In genomic region chr6:130293800-130294199, GRCh38 we compare ENCODE assay signal across 8 cellular contexts.
DNase-seq lines count a peak whose midpoint lies in the region; ATAC-seq lines count a peak whose summit lies in the region.
"Had no signal": no experiment of that assay in that cellular context is flagged by ENCODE, and none has a peak within 500 bp of the region (broad histone marks: within the 10 kb centered on the region; RNA-seq: fewer than 3 reads in every experiment).

No MANE protein-coding gene starts in this region.

- H3K4me3 ChIP-seq in H7 (ENCODE audit: insufficient read depth, low read depth, low read length), result no peak overlapping the region

- H3K4me1 Mint-ChIP-seq in activated naive CD8-positive, alpha-beta T cell treated with anti-CD3 and anti-CD28 coated beads, Interleukin-2, amount 50 U/mL, for 24 hours, result no peaks in the 10 kb centered on the region
- H3K4me1 Mint-ChIP-seq: activated naive CD4-positive, alpha-beta T cell treated with anti-CD3 and anti-CD28 coated beads, Interleukin-2, amount 50 U/mL, for 24 hours had no signal

- H3K4me3 Mint-ChIP-seq in activated naive CD8-positive, alpha-beta T cell treated with anti-CD3 and anti-CD28 coated beads, Interleukin-2, amount 50 U/mL, for 24 hours, result no peak overlapping the region
- H3K4me3 Mint-ChIP-seq: activated naive CD4-positive, alpha-beta T cell treated with anti-CD3 and anti-CD28 coated beads, Interleukin-2, amount 50 U/mL, for 24 hours had no signal

- H3K27ac Mint-ChIP-seq in activated naive CD8-positive, alpha-beta T cell treated with anti-CD3 and anti-CD28 coated beads, Interleukin-2, amount 50 U/mL, for 24 hours, result no peak overlapping the region
- H3K27ac Mint-ChIP-seq: activated naive CD4-positive, alpha-beta T cell treated with anti-CD3 and anti-CD28 coated beads, Interleukin-2, amount 50 U/mL, for 24 hours had no signal

- H3K36me3 Mint-ChIP-seq in activated naive CD8-positive, alpha-beta T cell treated with anti-CD3 and anti-CD28 coated beads, Interleukin-2, amount 50 U/mL, for 24 hours (ENCODE audit: low read depth), result no peaks in the 10 kb centered on the region
- H3K36me3 Mint-ChIP-seq: activated naive CD4-positive, alpha-beta T cell treated with anti-CD3 and anti-CD28 coated beads, Interleukin-2, amount 50 U/mL, for 24 hours had no signal

- ATAC-seq in activated naive CD8-positive, alpha-beta T cell treated with anti-CD3 and anti-CD28 coated beads, Interleukin-2, amount 50 U/mL, for 24 hours, result peak; percentile 52
- no peak for ATAC-seq in HG03460 (IDR thresholded peaks at IDR 0.05; ENCODE audit: unreplicated experiment)

- H3K36me3 ChIP-seq in H7 (replicated peaks; ENCODE audit: control insufficient read depth, insufficient read depth, low read length), result no peaks in the 10 kb centered on the region

- H3K27me3 Mint-ChIP-seq in activated naive CD8-positive, alpha-beta T cell treated with anti-CD3 and anti-CD28 coated beads, Interleukin-2, amount 50 U/mL, for 24 hours, result no peaks in the 10 kb centered on the region
- H3K27me3 Mint-ChIP-seq: activated naive CD4-positive, alpha-beta T cell treated with anti-CD3 and anti-CD28 coated beads, Interleukin-2, amount 50 U/mL, for 24 hours had no signal

- DNase-seq in GM04504 (ENCODE audit: low read depth), result peak; percentile 40
- peak; percentile 22 for DNase-seq in H7
- DNase-seq in NCI-H82 treated with DMSO at 0.1 percent for 48 hours (lab: John Stamatoyannopoulos, UW; ENCODE audit: unreplicated experiment), result peak; percentile 13
- DNase-seq in activated naive CD8-positive, alpha-beta T cell treated with anti-CD3 and anti-CD28 coated beads, Interleukin-2, amount 50 U/mL, for 24 hours, result no peak
- DNase-seq in kidney glomerular epithelial cell (lab: John Stamatoyannopoulos, UW), result peak; percentile 62
- no peak for DNase-seq in NCI-H1694 (lab: John Stamatoyannopoulos, UW)

- H3K27me3 ChIP-seq in H7 (ENCODE audit: control insufficient read depth, insufficient read depth, low read length), result no peaks in the 10 kb centered on the region

- no peaks in the 10 kb centered on the region for H3K9me3 Mint-ChIP-seq in activated naive CD8-positive, alpha-beta T cell treated with anti-CD3 and anti-CD28 coated beads, Interleukin-2, amount 50 U/mL, for 24 hours
- H3K9me3 Mint-ChIP-seq: activated naive CD4-positive, alpha-beta T cell treated with anti-CD3 and anti-CD28 coated beads, Interleukin-2, amount 50 U/mL, for 24 hours had no signal

Comparison
In these comparisons a context has a peak if more than half of its experiments do, and no peak if none do; other contexts are left out.
1. DNase-seq: peak in GM04504 (single experiment), H7 (single experiment), NCI-H82 treated with DMSO at 0.1 percent for 48 hours (single experiment) and kidney glomerular epithelial cell (single experiment); none in activated naive CD8-positive, alpha-beta T cell treated with anti-CD3 and anti-CD28 coated beads, Interleukin-2, amount 50 U/mL, for 24 hours (single experiment) and NCI-H1694 (single experiment).